Comparison of ENCODE assay signal across 8 cellular contexts in the genomic region with DNA sequence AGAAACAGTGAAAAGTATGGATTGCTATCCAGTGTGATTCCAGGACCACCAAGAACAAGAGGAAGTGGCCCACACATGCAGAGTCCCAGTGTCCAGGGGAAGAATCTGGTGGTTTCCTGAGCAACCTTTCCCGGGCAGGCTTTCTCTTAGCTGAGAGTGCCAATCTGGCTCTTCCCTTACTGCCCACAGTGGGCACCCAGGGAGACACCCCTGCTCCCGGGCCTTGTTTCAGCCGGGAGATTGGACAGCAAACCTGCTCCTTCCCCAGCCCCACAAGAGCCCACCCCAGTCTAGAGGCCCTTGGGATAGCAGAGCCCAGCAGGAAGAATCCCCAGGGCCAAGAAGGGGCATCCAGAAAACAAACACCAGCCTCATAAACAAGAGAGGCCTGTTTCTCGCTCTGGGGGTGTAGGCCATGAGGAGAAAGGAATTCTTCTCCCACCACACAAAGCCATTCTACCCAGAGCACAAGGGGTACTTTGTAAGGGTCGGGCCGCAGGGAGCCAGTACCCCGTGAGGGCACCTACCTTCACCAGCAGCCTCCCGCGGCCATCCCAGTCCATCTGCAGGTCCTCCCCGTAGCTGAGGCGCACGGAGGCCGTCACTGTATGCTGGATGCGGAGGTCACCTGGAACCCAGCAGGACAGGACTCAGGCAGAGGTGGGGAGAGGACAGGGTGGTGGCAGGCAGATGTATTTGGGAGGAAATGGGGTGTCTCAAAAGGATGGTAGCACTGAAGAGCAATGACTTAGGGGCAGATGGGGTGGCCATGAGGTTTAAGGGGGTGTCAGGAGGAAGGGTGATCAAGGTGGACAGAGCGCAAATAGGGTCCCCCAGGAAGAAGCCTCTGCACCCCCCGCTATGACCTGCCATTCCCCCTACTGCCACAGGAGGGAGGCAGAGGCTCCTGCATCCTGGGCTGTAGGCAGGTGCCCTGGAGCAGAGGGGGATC.
A peak's percentile ranks its signal among the peaks of the same experiment; 100 is the strongest.
DNase-seq lines count a peak whose midpoint lies in the region; ATAC-seq, FAIRE-seq and TF ChIP-seq lines count a peak whose summit lies in the region.

No MANE protein-coding gene starts in this region.

- H3K4me1 ChIP-seq in right atrium auricular region (peaks cover 0 to 6% of the 10 kb centered on the region in 2 donors), small intestine (ENCODE audit: control insufficient read depth in 2 of 2, insufficient read depth in 1 of 2, low read depth in 1 of 2, low read length in 1 of 2) (peaks cover 0 to 3% of the 10 kb centered on the region in 2 donors)

- H3K36me3 ChIP-seq in right atrium auricular region, result peaks cover 4% of the 10 kb centered on the region
- H3K36me3 ChIP-seq in small intestine (ENCODE audit: control insufficient read depth in 2 of 2, insufficient read depth in 2 of 2, low read length in 2 of 2), result no peaks in the 10 kb centered on the region

- H3K27me3 ChIP-seq in right atrium auricular region (no peaks in the 10 kb centered on the region), small intestine (ENCODE audit: control insufficient read depth in 2 of 2, insufficient read depth in 2 of 2, low read length in 2 of 2) (no peaks in the 10 kb centered on the region)

- peak; percentile 34 for DNase-seq in COLO829 (ENCODE audit: low spot score)
- DNase-seq in SK-N-DZ (ENCODE audit: low spot score), result peak; percentile 81
- DNase-seq in amygdala (lab: John Stamatoyannopoulos, UW), result peak in 35 of 56 donors; percentile 7 to 65 (median 42)
- DNase-seq in right atrium auricular region (ENCODE audit: low spot score), result no peak
- peak; percentile 62 for DNase-seq in small intestine
- DNase-seq in NK-92 (lab: John Stamatoyannopoulos, UW; ENCODE audit: unreplicated experiment), result no peak

- TF ChIP-seq CTCF in right atrium auricular region (IDR thresholded peaks at IDR 0.05), result peak; percentile 82 to 92

- 60 to 71% (median 65%) methylated on average over 16 of the region's 16 CpGs for WGBS in small intestine, 3 donors

- ATAC-seq in HG03095 (IDR thresholded peaks at IDR 0.05; ENCODE audit: unreplicated experiment), result peak; percentile 54
- no peak for ATAC-seq in GM21390 (IDR thresholded peaks at IDR 0.05; ENCODE audit: unreplicated experiment)

- H3K27ac ChIP-seq in right atrium auricular region (no peak overlapping the region), small intestine (ENCODE audit: low read depth in 1 of 2, low read length in 1 of 2) (no peak overlapping the region)

- H3K9me3 ChIP-seq in right atrium auricular region (no peaks in the 10 kb centered on the region), small intestine (ENCODE audit: control insufficient read depth, low read depth) (no peaks in the 10 kb centered on the region)

- H3K4me3 ChIP-seq in right atrium auricular region, result no peak overlapping the region
- no peak overlapping the region for H3K4me3 ChIP-seq in small intestine (ENCODE audit: low read depth in 1 of 2, low read length in 2 of 2)

- no peak for FAIRE-seq in small intestine (lab: Jason Lieb, UNC)

Comparison
In these comparisons a context has a peak if more than half of its experiments do, and no peak if none do; other contexts are left out.
1. DNase-seq: peak in COLO829 (single experiment), SK-N-DZ (single experiment), amygdala (35 of 56) and small intestine (single experiment); none in right atrium auricular region (single experiment) and NK-92 (single experiment).